ENCODE assay signal across 19 cellular contexts in genomic region chr16:49369638-49370219, GRCh38. TPM values are rescaled to one million over a fixed set of nuclear protein-coding genes. Genes with fewer than 3 reads are reported as not detected.
A peak's percentile ranks its signal among the peaks of the same experiment; 100 is the strongest.
DNase-seq lines count a peak whose midpoint lies in the region; ATAC-seq and TF ChIP-seq lines count a peak whose summit lies in the region.
"Had no signal": no experiment of that assay in that cellular context is flagged by ENCODE, and none has a peak within 500 bp of the region (broad histone marks: within the 10 kb centered on the region; RNA-seq: fewer than 3 reads in every experiment).

No MANE protein-coding gene starts in this region.

- H3K79me2 ChIP-seq in GM23338 (replicated peaks; ENCODE audit: insufficient read depth) (no peaks in the 10 kb centered on the region), neural progenitor cell (ENCODE audit: low read depth) (no peaks in the 10 kb centered on the region)

- H3K27me3 ChIP-seq in GM23338 (ENCODE audit: insufficient read depth) (peaks cover 2% of the 10 kb centered on the region; the same call in 1 of the 2 replicates), HUES64 (ENCODE audit: insufficient read depth, low read length) (no peaks in the 10 kb centered on the region; the same call in 1 of the 2 replicates), esophagus muscularis mucosa (no peaks in the 10 kb centered on the region), neural progenitor cell (no peaks in the 10 kb centered on the region)
- H3K27me3 ChIP-seq: BLaER1 treated with 17β-estradiol and CSF1 and Interleukin-3, amounts not matched to agents 10 nM and 100 nM had no signal

- H3K27ac Mint-ChIP-seq in GM23338 (no peak overlapping the region), neural progenitor cell (no peak overlapping the region)
- H3K27ac Mint-ChIP-seq: CD4-positive, CD25-positive, alpha-beta regulatory T cell; HFFc6 had no signal

- peaks cover 5% of the 10 kb centered on the region; the same call in 1 of the 3 replicates for H3K9me3 Mint-ChIP-seq in GM23338
- no peaks in the 10 kb centered on the region for H3K9me3 Mint-ChIP-seq in neural progenitor cell

- H3K4me1 ChIP-seq in GM23338 (ENCODE audit: insufficient read depth) (peaks cover 47% of the 10 kb centered on the region), HUES64 (ENCODE audit: insufficient read depth, low read length) (peaks cover 51% of the 10 kb centered on the region), esophagus muscularis mucosa (no peaks in the 10 kb centered on the region), neural progenitor cell (no peaks in the 10 kb centered on the region)

- H3K4me3 Mint-ChIP-seq in GM23338 (no peak overlapping the region), neural progenitor cell (no peak overlapping the region)
- H3K4me3 Mint-ChIP-seq: CD4-positive, CD25-positive, alpha-beta regulatory T cell; HFFc6 had no signal

- peaks cover 3% of the 10 kb centered on the region for H3K27me3 Mint-ChIP-seq in GM23338 (ENCODE audit: insufficient read depth, low read depth, poor library complexity)
- no peaks in the 10 kb centered on the region for H3K27me3 Mint-ChIP-seq in neural progenitor cell (ENCODE audit: insufficient read depth, low read depth)

- H3F3A ChIP-seq in GM23338 (replicated peaks; ENCODE audit: low read depth) (no peaks in the 10 kb centered on the region), neural progenitor cell (ENCODE audit: low read depth) (peaks cover 6% of the 10 kb centered on the region)

- H3K9ac ChIP-seq in HUES64 (ENCODE audit: low read depth, low read length) (no peak overlapping the region), neural progenitor cell (no peak overlapping the region)
- H3K9ac ChIP-seq: BLaER1 treated with 17β-estradiol and CSF1 and Interleukin-3, amounts not matched to agents 10 nM and 100 nM had no signal

- H3K27ac ChIP-seq in GM23338 (ENCODE audit: low read depth) = peak overlapping the region; percentile 95; the same call in 1 of the 2 replicates
- H3K27ac ChIP-seq in HUES64 (ENCODE audit: low read depth, low read length) = peak overlapping the region; percentile 67; the same call in 1 of the 2 replicates
- H3K27ac ChIP-seq in esophagus muscularis mucosa (replicated peaks in 1 of 4) = no peak overlapping the region
- H3K27ac ChIP-seq in neural progenitor cell = no peak overlapping the region
- H3K27ac ChIP-seq: BLaER1 treated with 17β-estradiol and CSF1 and Interleukin-3, amounts not matched to agents 10 nM and 100 nM had no signal

- no peaks in the 10 kb centered on the region for H3K36me3 ChIP-seq in GM23338 (ENCODE audit: insufficient read depth)
- H3K36me3 ChIP-seq in HUES64 (ENCODE audit: insufficient read depth, low read length) = no peaks in the 10 kb centered on the region
- H3K36me3 ChIP-seq in esophagus muscularis mucosa = no peaks in the 10 kb centered on the region
- H3K36me3 ChIP-seq in neural progenitor cell = no peaks in the 10 kb centered on the region
- H3K36me3 ChIP-seq: BLaER1 treated with 17β-estradiol and CSF1 and Interleukin-3, amounts not matched to agents 10 nM and 100 nM had no signal

- 0 out of 2 replicates have a peak overlapping the region, but pooled peaks have one; percentile 13 for H3K4me2 ChIP-seq in GM23338
- no peak overlapping the region for H3K4me2 ChIP-seq in neural progenitor cell

- H3K36me3 Mint-ChIP-seq in GM23338 (ENCODE audit: low read depth) (peaks cover 4% of the 10 kb centered on the region; the same call in 1 of the 3 replicates), neural progenitor cell (no peaks in the 10 kb centered on the region)
- H3K36me3 Mint-ChIP-seq: CD4-positive, CD25-positive, alpha-beta regulatory T cell had no signal

- WGBS in HUES64 = 66% methylated on average over 3 of the region's 3 CpGs
- 55% methylated on average over 3 of the region's 3 CpGs for WGBS in esophagus muscularis mucosa

- no peak for TF ChIP-seq EP300 in esophagus muscularis mucosa (IDR thresholded peaks at IDR 0.05)

- H3K4me1 Mint-ChIP-seq in GM23338 (peaks cover 55% of the 10 kb centered on the region), neural progenitor cell (no peaks in the 10 kb centered on the region)
- H3K4me1 Mint-ChIP-seq: CD4-positive, CD25-positive, alpha-beta regulatory T cell had no signal

- TF ChIP-seq CTCF in GM23338 (conservative IDR thresholded peaks at IDR 0.05; ENCODE audit: low read depth in 2 of 2) = no peak
- no peak for TF ChIP-seq CTCF in esophagus muscularis mucosa (IDR thresholded peaks at IDR 0.05)
- no peak for TF ChIP-seq CTCF in neural progenitor cell (IDR thresholded peaks at IDR 0.05)

- peak; percentile 52 for ATAC-seq in GM23338
- no peak for ATAC-seq in GM18502 (IDR thresholded peaks at IDR 0.05; ENCODE audit: poor library complexity, unreplicated experiment)
- ATAC-seq in HG02571 (IDR thresholded peaks at IDR 0.05; ENCODE audit: unreplicated experiment) = no peak
- ATAC-seq: GM12878, K562 had no signal

- H3K9me3 ChIP-seq in HUES64 (ENCODE audit: insufficient read depth, low read depth, low read length) (no peaks in the 10 kb centered on the region), esophagus muscularis mucosa (no peaks in the 10 kb centered on the region), neural progenitor cell (ENCODE audit: low read depth) (no peaks in the 10 kb centered on the region)

- DNase-seq in GM23338 (ENCODE audit: low spot score) = peak; percentile 71
- DNase-seq in esophagus muscularis mucosa (ENCODE audit: extremely low spot score) = peak; percentile 85
- no peak for DNase-seq in neural progenitor cell (ENCODE audit: low spot score)
- DNase-seq in activated gamma-delta T cell (lab: John Stamatoyannopoulos, UW) = no peak
- DNase-seq in posterior vena cava (ENCODE audit: low spot score) = no peak
- DNase-seq: ACHN; CD4-positive, CD25-positive, alpha-beta regulatory T cell; DMS53; GOT3; HCEC 1CT; HFFc6 had no signal

- H3K9me2 ChIP-seq in GM23338 (ENCODE audit: insufficient read depth) = peaks cover 22% of the 10 kb centered on the region

- H4K20me1 ChIP-seq in GM23338 (replicated peaks; ENCODE audit: insufficient read depth) (no peaks in the 10 kb centered on the region), neural progenitor cell (ENCODE audit: low read depth) (no peaks in the 10 kb centered on the region)
- H4K20me1 ChIP-seq: BLaER1 treated with 17β-estradiol and CSF1 and Interleukin-3, amounts not matched to agents 10 nM and 100 nM had no signal

- H3K4me3 ChIP-seq in GM23338 = no peak overlapping the region
- H3K4me3 ChIP-seq in HUES64 (ENCODE audit: low read length) = no peak overlapping the region
- H3K4me3 ChIP-seq in esophagus muscularis mucosa = no peak overlapping the region
- H3K4me3 ChIP-seq in neural progenitor cell = no peak overlapping the region
- H3K4me3 ChIP-seq: BLaER1 treated with 17β-estradiol and CSF1 and Interleukin-3, amounts not matched to agents 10 nM and 100 nM; GM12878; K562 had no signal

- H2AFZ ChIP-seq in GM23338 (no peak overlapping the region; the same call in 1 of the 2 replicates), neural progenitor cell (replicated peaks) (peak overlapping the region; percentile 79)

- intact Hi-C loops in esophagus muscularis mucosa (cut with DNase I) = no loop called here
- intact Hi-C loops in posterior vena cava (cut with DNase I) = no loop called here

- no peak for TF ChIP-seq POLR2A in esophagus muscularis mucosa (IDR thresholded peaks at IDR 0.05; ENCODE audit: low read depth)

TF ChIP-seq in GM23338, 12 proteins besides CTCF, POLR2A, EP300 and RAD21 (continues in another document):
- TF ChIP-seq CREB1 (CRISPR knock-in tag; IDR thresholded peaks at IDR 0.05; ENCODE audit: low read depth) = no peak
- no peak for TF ChIP-seq EZH2phosphoT487 (IDR thresholded peaks at IDR 0.05; ENCODE audit: unreplicated experiment)
- TF ChIP-seq NANOG (IDR thresholded peaks at IDR 0.05; ENCODE audit: borderline replicate concordance) = no peak
- TF ChIP-seq ZNF114 (CRISPR knock-in tag; IDR thresholded peaks at IDR 0.05) = no peak
- TF ChIP-seq REST (IDR thresholded peaks at IDR 0.05; ENCODE audit: unreplicated experiment) = no peak
- TF ChIP-seq POLR2AphosphoS5 (IDR thresholded peaks at IDR 0.05; ENCODE audit: low read depth) = no peak
- TF ChIP-seq EZH2 (IDR thresholded peaks at IDR 0.05; ENCODE audit: low read depth, unreplicated experiment) = no peak

RNA-seq across cellular contexts. Expression of gene C16orf78, which starts 3.9 kb away (rescaled TPM):
- not detected in 2 replicates for total RNA-seq in GM23338 (2014; rRNA removed; shearing (Covaris generic))
- polyA plus RNA-seq in GM23338 (2016; fragmentation: Nextera tagmentation; extraction: Ambion mirVana) = not detected in 2 replicates
- not detected for polyA plus RNA-seq in HUES64 (2013, experiment 1 of 2)
- polyA plus RNA-seq in HUES64 (2013, experiment 2 of 2) = not detected
- total RNA-seq in esophagus muscularis mucosa = not detected
- not detected in 2 replicates for total RNA-seq in neural progenitor cell (ENCODE audit: low replicate concordance)
- total RNA-seq in posterior vena cava = not detected
- total RNA-seq: A172; CD4-positive, CD25-positive, alpha-beta regulatory T cell; GM12878; HFFc6; HT1080; K562 had no signal
- polyA plus RNA-seq: CD4-positive, CD25-positive, alpha-beta regulatory T cell; GM12878; K562 had no signal

Comparison
In these comparisons a context has a peak if more than half of its experiments do, and no peak if none do; other contexts are left out.
1. DNase-seq: peak in GM23338 (single experiment) and esophagus muscularis mucosa (single experiment); none in neural progenitor cell (single experiment), activated gamma-delta T cell (single experiment) and posterior vena cava (single experiment).
2. H3K27ac ChIP-seq: peak in GM23338 (single experiment) and HUES64 (single experiment); none in esophagus muscularis mucosa (0 of 4) and neural progenitor cell (single experiment).